ENCODE assay signal across 12 cellular contexts in the genomic region with DNA sequence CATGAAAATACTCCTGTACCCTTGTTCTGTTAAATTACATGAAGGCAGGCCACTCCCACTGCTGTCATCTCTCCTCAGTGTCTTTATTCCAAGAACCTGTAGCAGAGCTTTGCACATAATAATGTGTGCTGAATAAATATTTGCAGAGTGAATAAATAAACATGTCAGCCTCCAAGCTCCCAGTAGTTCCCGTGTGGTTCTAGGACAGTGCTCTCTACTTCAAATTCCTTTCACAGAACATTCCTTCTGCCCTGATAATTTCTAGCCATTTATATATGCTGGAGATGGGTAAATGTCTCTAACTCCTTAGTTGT. TPM values are rescaled to one million over a fixed set of nuclear protein-coding genes. Genes with fewer than 3 reads are reported as not detected.
DNase-seq lines count a peak whose midpoint lies in the region; ATAC-seq and TF ChIP-seq lines count a peak whose summit lies in the region.
"Had no signal": no experiment of that assay in that cellular context is flagged by ENCODE, and none has a peak within 500 bp of the region (broad histone marks: within the 10 kb centered on the region; RNA-seq: fewer than 3 reads in every experiment).

No MANE protein-coding gene starts in this region.

- no peak overlapping the region for H3K4me3 Mint-ChIP-seq in activated CD4-positive, alpha-beta memory T cell treated with anti-CD3 and anti-CD28 coated beads, Interleukin-2, amount 10 ng/mL, durations not matched to agents 7 days and 5 days

- peaks cover 11% of the 10 kb centered on the region for H3K4me1 Mint-ChIP-seq in activated CD4-positive, alpha-beta memory T cell treated with anti-CD3 and anti-CD28 coated beads, Interleukin-2, amount 10 ng/mL, durations not matched to agents 7 days and 5 days

- POLR2A ChIA-PET in activated CD4-positive, alpha-beta memory T cell treated with anti-CD3 and anti-CD28 coated beads, Interleukin-2, amount 10 ng/mL, durations not matched to agents 7 days and 5 days (lab: Charles Lee), result no interaction called here

- H3K9me3 Mint-ChIP-seq in activated CD4-positive, alpha-beta memory T cell treated with anti-CD3 and anti-CD28 coated beads, Interleukin-2, amount 10 ng/mL, durations not matched to agents 7 days and 5 days, result no peaks in the 10 kb centered on the region

- H3K36me3 Mint-ChIP-seq in activated CD4-positive, alpha-beta memory T cell treated with anti-CD3 and anti-CD28 coated beads, Interleukin-2, amount 10 ng/mL, durations not matched to agents 7 days and 5 days (ENCODE audit: low read depth), result no peaks in the 10 kb centered on the region

- H3K27ac ChIP-seq in VCaP, result peak overlapping the region; percentile 60

- no peaks in the 10 kb centered on the region for H3K27me3 Mint-ChIP-seq in activated CD4-positive, alpha-beta memory T cell treated with anti-CD3 and anti-CD28 coated beads, Interleukin-2, amount 10 ng/mL, durations not matched to agents 7 days and 5 days

- no peak overlapping the region for H3K27ac Mint-ChIP-seq in activated CD4-positive, alpha-beta memory T cell treated with anti-CD3 and anti-CD28 coated beads, Interleukin-2, amount 10 ng/mL, durations not matched to agents 7 days and 5 days

- ATAC-seq in GM19438 (IDR thresholded peaks at IDR 0.05; ENCODE audit: low read depth, unreplicated experiment) (peak; percentile 27), HG03354 (IDR thresholded peaks at IDR 0.05; ENCODE audit: poor library complexity, severe bottlenecking, unreplicated experiment) (peak; percentile 44)
- ATAC-seq: HCT116 had no signal

- no peak for TF ChIP-seq CTCF in VCaP (conservative IDR thresholded peaks at IDR 0.05)
- no peak for TF ChIP-seq CTCF in foreskin fibroblast (IDR thresholded peaks at IDR 0.05; ENCODE audit: low read depth, low read length)

- H3K4me3 ChIP-seq in foreskin fibroblast (ENCODE audit: low read depth in 1 of 2, low read length in 2 of 2), result no peak overlapping the region

- DNase-seq in DMS153 (lab: John Stamatoyannopoulos, UW), result peak; percentile 90
- no peak for DNase-seq in C1 segment of cervical spinal cord (lab: John Stamatoyannopoulos, UW)
- no peak for DNase-seq in activated CD4-positive, alpha-beta memory T cell treated with anti-CD3 and anti-CD28 coated beads, Interleukin-2, amount 10 ng/mL, durations not matched to agents 7 days and 5 days
- no peak for DNase-seq in foreskin fibroblast
- no peak for DNase-seq in 8988T
- DNase-seq: hippocampal formation, NCI-H2107, nucleus accumbens had no signal

- CTCF ChIA-PET in activated CD4-positive, alpha-beta memory T cell treated with anti-CD3 and anti-CD28 coated beads, Interleukin-2, amount 10 ng/mL, durations not matched to agents 7 days and 5 days (lab: Charles Lee), result no interaction called here

RNA-seq across cellular contexts. Expression of a gene that starts 20.3 kb away (rescaled TPM):
- total RNA-seq in activated CD4-positive, alpha-beta memory T cell treated with anti-CD3 and anti-CD28 coated beads, Interleukin-2, amount 10 ng/mL, durations not matched to agents 7 days and 5 days, result not detected
